Comparison of ENCODE assay signal across 1 cellular context in genomic region chr22:20965888-20966855, GRCh38.
TF ChIP-seq lines count a peak whose summit lies in the region.

No MANE protein-coding gene starts in this region.

TF ChIP-seq in HepG2, 621 proteins besides CTCF, POLR2A, EP300 and RAD21 (continued from another document):
- TF ChIP-seq PAXIP1 (CRISPR knock-in tag; conservative IDR thresholded peaks at IDR 0.05): peak; percentile 69
- TF ChIP-seq ZKSCAN1 (IDR thresholded peaks at IDR 0.05; ENCODE audit: low read length): peak; percentile 44; the same call in 1 of the 2 replicates
- TF ChIP-seq ZNF24 (IDR thresholded peaks at IDR 0.05): no peak
